In genomic region chr15:60620707-60621106, GRCh38 we compare ENCODE assay signal across 16 cellular contexts.
A peak's percentile ranks its signal among the peaks of the same experiment; 100 is the strongest.
DNase-seq lines count a peak whose midpoint lies in the region; ATAC-seq and TF ChIP-seq lines count a peak whose summit lies in the region.
"Had no signal": no experiment of that assay in that cellular context is flagged by ENCODE, and none has a peak within 500 bp of the region (broad histone marks: within the 10 kb centered on the region; RNA-seq: fewer than 3 reads in every experiment).

No MANE protein-coding gene starts in this region.

- no peak for TF ChIP-seq CTCF in cardiac muscle cell (IDR thresholded peaks at IDR 0.05; ENCODE audit: low read depth, low read length)
- TF ChIP-seq CTCF in fibroblast of pulmonary artery (IDR thresholded peaks at IDR 0.05; ENCODE audit: low read length, missing control alignments): no peak
- no peak for TF ChIP-seq CTCF in nephron progenitor cell (IDR thresholded peaks at IDR 0.05)
- TF ChIP-seq CTCF in vagina (IDR thresholded peaks at IDR 0.05): no peak

- H3K4me3 ChIP-seq in cardiac muscle cell: no peak overlapping the region
- H3K4me3 ChIP-seq in fibroblast of pulmonary artery (replicated peaks; ENCODE audit: low read depth, low read length): no peak overlapping the region
- H3K4me3 ChIP-seq in vagina: no peak overlapping the region
- H3K4me3 ChIP-seq: colonic mucosa had no signal

- H3K27me3 ChIP-seq in cardiac muscle cell: peaks cover 5% of the 10 kb centered on the region
- no peaks in the 10 kb centered on the region for H3K27me3 ChIP-seq in vagina
- H3K27me3 ChIP-seq: colonic mucosa had no signal

- H3K27ac ChIP-seq in cardiac muscle cell (no peak overlapping the region), vagina (peak overlapping the region; percentile 27)
- H3K27ac ChIP-seq: colonic mucosa had no signal

- no peaks in the 10 kb centered on the region for H3K36me3 ChIP-seq in cardiac muscle cell
- H3K36me3 ChIP-seq in vagina: no peaks in the 10 kb centered on the region
- H3K36me3 ChIP-seq: colonic mucosa had no signal

- DNase-seq in cardiac muscle cell (ENCODE audit: low read depth in 1 of 2, low spot score in 1 of 2) (peak; percentile 26 to 30), cardiac septum (ENCODE audit: low spot score) (no peak), fibroblast of pulmonary artery (ENCODE audit: low read depth) (peak; percentile 40), nephron progenitor cell (peak; percentile 42), vagina (ENCODE audit: extremely low spot score in 2 of 2) (no peak), NCI-H128 (lab: John Stamatoyannopoulos, UW; ENCODE audit: unreplicated experiment) (no peak)
- DNase-seq in central memory CD4-positive, alpha-beta T cell: no peak
- DNase-seq: activated T-cell treated with anti-CD3 and anti-CD28 coated beads for 4 hours, Caco-2, colonic mucosa, MM.1S, OCI-M1, small intestine, SW 1271 had no signal

- intact Hi-C loops in cardiac septum (cut with DNase I): no loop called here
- intact Hi-C loops in vagina (cut with DNase I): no loop called here

- H3K36me3 Mint-ChIP-seq in nephron progenitor cell (ENCODE audit: low read depth): no peaks in the 10 kb centered on the region
- H3K36me3 Mint-ChIP-seq: activated naive CD8-positive, alpha-beta T cell had no signal

- H3K4me3 Mint-ChIP-seq in nephron progenitor cell: no peak overlapping the region
- H3K4me3 Mint-ChIP-seq: activated naive CD8-positive, alpha-beta T cell had no signal

- H3K4me1 Mint-ChIP-seq in nephron progenitor cell: peaks cover 15% of the 10 kb centered on the region

- H3K27ac Mint-ChIP-seq in nephron progenitor cell: no peak overlapping the region
- H3K27ac Mint-ChIP-seq: activated naive CD8-positive, alpha-beta T cell had no signal

- H3K27me3 Mint-ChIP-seq in nephron progenitor cell (ENCODE audit: low read depth, poor library complexity): peaks cover 16% of the 10 kb centered on the region
- H3K27me3 Mint-ChIP-seq: activated naive CD8-positive, alpha-beta T cell had no signal

- peaks cover 2% of the 10 kb centered on the region for H3K4me1 ChIP-seq in cardiac muscle cell (ENCODE audit: low read depth)
- peaks cover 22% of the 10 kb centered on the region for H3K4me1 ChIP-seq in vagina
- H3K4me1 ChIP-seq: colonic mucosa had no signal

- no peak for TF ChIP-seq POLR2A in vagina (IDR thresholded peaks at IDR 0.05)

- ATAC-seq in GM19023 (IDR thresholded peaks at IDR 0.05; ENCODE audit: unreplicated experiment): no peak

- H3K9me3 ChIP-seq in cardiac muscle cell (ENCODE audit: low read depth) (no peaks in the 10 kb centered on the region), vagina (no peaks in the 10 kb centered on the region)
- H3K9me3 ChIP-seq: Caco-2, colonic mucosa had no signal

- no peaks in the 10 kb centered on the region for H3K9me3 Mint-ChIP-seq in nephron progenitor cell

Comparison
In these comparisons a context has a peak if more than half of its experiments do, and no peak if none do; other contexts are left out.
1. DNase-seq: peak in cardiac muscle cell (2 of 2), fibroblast of pulmonary artery (single experiment) and nephron progenitor cell (single experiment); none in cardiac septum (single experiment), vagina (0 of 2), central memory CD4-positive, alpha-beta T cell (single experiment) and NCI-H128 (single experiment).